Comparison of ENCODE assay signal across 8 cellular contexts in the genomic region with DNA sequence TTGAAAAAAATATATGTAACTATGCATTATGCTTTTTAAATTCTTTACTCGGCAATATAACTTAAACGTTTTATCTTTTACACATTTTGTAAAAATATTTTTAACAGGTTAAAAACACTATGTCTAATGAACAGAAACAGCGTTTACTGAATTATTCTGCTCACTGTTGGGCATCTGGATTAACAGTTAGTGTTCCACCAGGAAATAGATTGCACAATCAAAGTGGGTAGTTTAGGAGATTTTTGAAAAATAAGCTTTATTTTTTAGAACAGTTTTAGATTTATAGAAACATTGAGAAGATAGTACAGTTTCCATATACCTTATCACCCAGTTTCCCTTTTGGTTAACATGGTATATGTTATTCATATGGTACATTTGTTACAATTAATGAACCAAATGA.
"Had no signal": no experiment of that assay in that cellular context is flagged by ENCODE, and none has a peak within 500 bp of the region (broad histone marks: within the 10 kb centered on the region; RNA-seq: fewer than 3 reads in every experiment).

No MANE protein-coding gene starts in this region.

- H3K27ac ChIP-seq: GM23248 had no signal

- H3K36me3 ChIP-seq: HAP-1 had no signal

- H2AFZ ChIP-seq: GM23248 had no signal

- ATAC-seq: HCT116 had no signal

- H3K9ac ChIP-seq: GM23248 had no signal

- FAIRE-seq: HTR-8/SVneo had no signal

- H3K4me1 ChIP-seq: HAP-1 had no signal

- DNase-seq: GM23248, GOT3, H7, HFFc6, KBM-7 had no signal

- H3K4me3 ChIP-seq: GM23248, HAP-1 had no signal

- H3K9me3 ChIP-seq: HAP-1 had no signal
